ENCODE assay signal across 16 cellular contexts in the genomic region with DNA sequence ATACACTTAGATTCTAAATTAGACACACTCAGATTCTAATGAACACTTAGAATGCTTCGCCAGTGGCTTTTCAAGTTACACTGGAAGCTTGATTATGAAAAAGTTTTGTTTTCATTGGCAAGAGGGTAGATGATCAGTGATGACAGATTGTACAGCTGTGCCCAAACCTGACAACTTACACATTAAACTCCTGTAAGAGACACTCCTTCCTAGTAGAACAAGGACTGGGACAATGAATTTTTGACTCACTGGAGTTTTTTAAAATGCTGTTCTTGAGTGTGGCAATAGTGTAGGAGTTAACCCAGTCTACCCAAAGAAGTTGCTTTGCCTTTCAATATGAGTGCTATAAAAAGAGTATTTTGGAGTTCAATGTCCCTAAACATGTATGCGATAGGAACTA.
A peak's percentile ranks its signal among the peaks of the same experiment; 100 is the strongest.
DNase-seq lines count a peak whose midpoint lies in the region; ATAC-seq and TF ChIP-seq lines count a peak whose summit lies in the region.
"Had no signal": no experiment of that assay in that cellular context is flagged by ENCODE, and none has a peak within 500 bp of the region (broad histone marks: within the 10 kb centered on the region; RNA-seq: fewer than 3 reads in every experiment).

No MANE protein-coding gene starts in this region.

- TF ChIP-seq CTCF in brain microvascular endothelial cell (IDR thresholded peaks at IDR 0.05; ENCODE audit: low read depth, low read length, missing control alignments) = no peak
- TF ChIP-seq CTCF in foreskin keratinocyte (conservative IDR thresholded peaks at IDR 0.05) = no peak

- peak; percentile 65 for ATAC-seq in foreskin keratinocyte
- ATAC-seq: GM23338 had no signal

- H3K4me1 ChIP-seq in foreskin keratinocyte (peaks cover 11% of the 10 kb centered on the region), skeletal muscle satellite cell (ENCODE audit: control insufficient read depth, insufficient read depth, low read length) (peaks cover 34% of the 10 kb centered on the region)
- H3K4me1 ChIP-seq: spleen had no signal

- DNase-seq in SIG-M5 treated with dmso at 0.1 percent for 504 hours (lab: John Stamatoyannopoulos, UW; ENCODE audit: unreplicated experiment) (peak; percentile 9), SIG-M5 (lab: John Stamatoyannopoulos, UW) (no peak), brain microvascular endothelial cell (no peak), foreskin keratinocyte (peak; percentile 41 to 59), NCI-H1105 treated with DMSO at 0.1 percent for 48 hours (lab: John Stamatoyannopoulos, UW) (no peak), HEK293T (ENCODE audit: extremely low spot score) (no peak), H7 (no peak)
- DNase-seq: activated CD4-positive, alpha-beta memory T cell treated with anti-CD3 and anti-CD28 coated beads, Interleukin-2, amount 10 ng/mL, durations not matched to agents 7 days and 5 days; endodermal cell; KBM-7; NCI-H748 treated with DMSO at 0.1 percent for 48 hours; nucleus accumbens; spleen had no signal

- POLR2A ChIA-PET in HEK293T (lab: Yijun Ruan, JAX) = no interaction called here

- H3K4me3 ChIP-seq in brain microvascular endothelial cell (ENCODE audit: low read depth, low read length) = no peak overlapping the region
- no peak overlapping the region for H3K4me3 ChIP-seq in skeletal muscle satellite cell (ENCODE audit: low read length)
- H3K4me3 ChIP-seq in H7 (ENCODE audit: insufficient read depth, low read depth, low read length) = no peak overlapping the region
- H3K4me3 ChIP-seq: GM23338, spleen had no signal

- H3K9ac ChIP-seq in skeletal muscle satellite cell (ENCODE audit: low read depth, low read length) = peak overlapping the region; percentile 37

- peak overlapping the region; percentile 52 for H3K4me2 ChIP-seq in skeletal muscle satellite cell (ENCODE audit: low read length)
- H3K4me2 ChIP-seq: GM23338 had no signal

- in situ Hi-C loops in brain microvascular endothelial cell (cut with HindIII; ENCODE audit: low pct_ligation_motif_present, low sequenced_read_pairs) = no loop called here

- CTCF ChIA-PET in HEK293T (lab: Yijun Ruan, JAX) = no interaction called here

- H3K27me3 ChIP-seq in brain microvascular endothelial cell (replicated peaks) = no peaks in the 10 kb centered on the region
- no peaks in the 10 kb centered on the region for H3K27me3 ChIP-seq in foreskin keratinocyte
- no peaks in the 10 kb centered on the region for H3K27me3 ChIP-seq in skeletal muscle satellite cell (ENCODE audit: control insufficient read depth, insufficient read depth, low read length)
- no peaks in the 10 kb centered on the region for H3K27me3 ChIP-seq in H7 (ENCODE audit: control insufficient read depth, insufficient read depth, low read length)
- H3K27me3 ChIP-seq: spleen had no signal

- H3K36me3 ChIP-seq in brain microvascular endothelial cell (replicated peaks) (no peaks in the 10 kb centered on the region), skeletal muscle satellite cell (ENCODE audit: insufficient read depth, low read length) (no peaks in the 10 kb centered on the region), H7 (replicated peaks; ENCODE audit: control insufficient read depth, insufficient read depth, low read length) (no peaks in the 10 kb centered on the region)
- H3K36me3 ChIP-seq: spleen had no signal

- no peaks in the 10 kb centered on the region for H3K9me3 ChIP-seq in skeletal muscle satellite cell (replicated peaks; ENCODE audit: low read length)
- H3K9me3 ChIP-seq: spleen had no signal

- H3K27ac ChIP-seq in brain microvascular endothelial cell = peak overlapping the region; percentile 23
- H3K27ac ChIP-seq in foreskin keratinocyte = peak overlapping the region; percentile 12
- H3K27ac ChIP-seq: 22Rv1, spleen had no signal

TF ChIP-seq in HEK293T, 16 proteins besides CTCF, POLR2A, EP300 and RAD21:
- TF ChIP-seq CTBP1 (IDR thresholded peaks at IDR 0.05; ENCODE audit: borderline replicate concordance) = no peak
- TF ChIP-seq, protein P1, sequence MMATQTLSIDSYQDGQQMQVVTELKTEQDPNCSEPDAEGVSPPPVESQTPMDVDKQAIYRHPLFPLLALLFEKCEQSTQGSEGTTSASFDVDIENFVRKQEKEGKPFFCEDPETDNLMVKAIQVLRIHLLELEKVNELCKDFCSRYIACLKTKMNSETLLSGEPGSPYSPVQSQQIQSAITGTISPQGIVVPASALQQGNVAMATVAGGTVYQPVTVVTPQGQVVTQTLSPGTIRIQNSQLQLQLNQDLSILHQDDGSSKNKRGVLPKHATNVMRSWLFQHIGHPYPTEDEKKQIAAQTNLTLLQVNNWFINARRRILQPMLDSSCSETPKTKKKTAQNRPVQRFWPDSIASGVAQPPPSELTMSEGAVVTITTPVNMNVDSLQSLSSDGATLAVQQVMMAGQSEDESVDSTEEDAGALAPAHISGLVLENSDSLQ (IDR thresholded peaks at IDR 0.05) = no peak
- TF ChIP-seq BHLHE40 (IDR thresholded peaks at IDR 0.05; ENCODE audit: borderline replicate concordance) = no peak
- TF ChIP-seq HDGF (IDR thresholded peaks at IDR 0.05; ENCODE audit: borderline replicate concordance) = no peak
- no peak for TF ChIP-seq NFRKB (IDR thresholded peaks at IDR 0.05)
- TF ChIP-seq ZNF384 (IDR thresholded peaks at IDR 0.05) = no peak
- TF ChIP-seq FOXK2 (IDR thresholded peaks at IDR 0.05) = no peak
- no peak for TF ChIP-seq FOXA1 (IDR thresholded peaks at IDR 0.05)
- no peak for TF ChIP-seq L3MBTL2 (conservative IDR thresholded peaks at IDR 0.05)
- no peak for TF ChIP-seq ELF4 (IDR thresholded peaks at IDR 0.05)

Comparison
In these comparisons a context has a peak if more than half of its experiments do, and no peak if none do; other contexts are left out.
1. DNase-seq: peak in SIG-M5 treated with dmso at 0.1 percent for 504 hours (single experiment) and foreskin keratinocyte (2 of 2); none in SIG-M5 (single experiment), brain microvascular endothelial cell (single experiment), NCI-H1105 treated with DMSO at 0.1 percent for 48 hours (single experiment), HEK293T (single experiment) and H7 (single experiment).